Comparison of ENCODE assay signal across 9 cellular contexts in the genomic region with DNA sequence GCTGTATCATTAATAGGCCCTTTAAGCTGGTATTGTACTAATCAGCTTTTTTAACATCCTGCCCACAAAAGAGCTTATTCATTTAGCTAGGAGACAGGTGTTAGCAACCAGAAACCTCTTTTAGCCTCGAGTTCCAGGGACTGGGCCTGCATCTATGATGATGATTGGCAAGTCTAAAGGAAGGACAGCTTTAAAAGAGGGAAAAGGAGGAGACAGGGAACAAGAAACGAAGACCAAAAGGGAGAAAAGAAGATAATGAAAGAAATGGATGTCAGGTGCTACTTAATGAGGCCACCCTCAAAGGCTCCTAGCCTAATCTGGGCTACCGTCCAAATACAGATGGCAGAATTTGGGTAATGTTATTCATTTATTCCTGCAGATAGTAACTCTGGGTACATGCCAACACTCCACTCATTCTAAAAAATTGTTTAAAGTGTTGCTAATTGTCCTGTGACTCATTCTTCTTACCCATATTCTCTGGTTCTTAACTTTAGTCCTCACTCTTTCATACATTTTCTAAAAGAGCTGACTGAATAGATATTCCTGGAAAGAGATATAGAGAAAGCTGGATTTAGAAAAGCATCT. TPM values are rescaled to one million over a fixed set of nuclear protein-coding genes. Genes with fewer than 3 reads are reported as not detected.
A peak's percentile ranks its signal among the peaks of the same experiment; 100 is the strongest.
DNase-seq lines count a peak whose midpoint lies in the region; ATAC-seq lines count a peak whose summit lies in the region.
"Had no signal": no experiment of that assay in that cellular context is flagged by ENCODE, and none has a peak within 500 bp of the region (broad histone marks: within the 10 kb centered on the region; RNA-seq: fewer than 3 reads in every experiment).

No MANE protein-coding gene starts in this region.

- no peaks in the 10 kb centered on the region for H3K9me3 ChIP-seq in MG63

- no peak overlapping the region for H3K4me3 ChIP-seq in MG63

- H3K36me3 ChIP-seq in MG63, result no peaks in the 10 kb centered on the region

- H3K27me3 ChIP-seq in MG63, result no peaks in the 10 kb centered on the region

- peak overlapping the region; percentile 87 for H3K27ac Mint-ChIP-seq in activated naive CD8-positive, alpha-beta T cell

- ATAC-seq in HG03342 (IDR thresholded peaks at IDR 0.05; ENCODE audit: unreplicated experiment) (no peak), HG03097 (IDR thresholded peaks at IDR 0.05; ENCODE audit: low FRiP score, unreplicated experiment) (no peak), GM21717 (IDR thresholded peaks at IDR 0.05; ENCODE audit: unreplicated experiment) (no peak)

- H3K27me3 Mint-ChIP-seq in activated naive CD8-positive, alpha-beta T cell, result no peaks in the 10 kb centered on the region

- H3K4me1 Mint-ChIP-seq in activated naive CD8-positive, alpha-beta T cell (ENCODE audit: low read depth), result peaks cover 76% of the 10 kb centered on the region

- no peaks in the 10 kb centered on the region for H3K9me3 Mint-ChIP-seq in activated naive CD8-positive, alpha-beta T cell (ENCODE audit: low read depth)

- DNase-seq in DMS79 (lab: John Stamatoyannopoulos, UW), result peak; percentile 83
- peak; percentile 20 for DNase-seq in MG63
- DNase-seq in lung microvascular endothelial cell (ENCODE audit: low read depth in 2 of 2), result peak; percentile 38 to 75
- DNase-seq in stimulated activated CD4-positive, alpha-beta T cell treated with anti-CD3 and anti-CD28 coated beads, Interleukin-12 subunit alpha, Interleukin-12 subunit beta, amount 100 ng/mL, for 4 hours, result no peak

- H3K36me3 Mint-ChIP-seq in activated naive CD8-positive, alpha-beta T cell, result no peaks in the 10 kb centered on the region

- H3K4me3 Mint-ChIP-seq in activated naive CD8-positive, alpha-beta T cell, result peak overlapping the region; percentile 70

RNA-seq across cellular contexts. Expression of a gene that starts 18.7 kb away (rescaled TPM):
- 10.5 and 18.0 TPM in 2 replicates for total RNA-seq in MG63 (2014; rRNA removed; shearing (Covaris generic); ENCODE audit: low replicate concordance)
- total RNA-seq in lung microvascular endothelial cell, result 3.6 and 6.5 TPM in 2 replicates

RNA-seq across cellular contexts. Expression of a gene that starts 37.5 kb away (rescaled TPM):
- total RNA-seq in MG63 (2014; rRNA removed; shearing (Covaris generic); ENCODE audit: low replicate concordance), result 9.4 and 18.8 TPM in 2 replicates
- total RNA-seq in lung microvascular endothelial cell, result 6.0 and 7.4 TPM in 2 replicates

RNA-seq across cellular contexts. Expression of a gene that starts 39.2 kb away (rescaled TPM):
- total RNA-seq in MG63 (2014; rRNA removed; shearing (Covaris generic); ENCODE audit: low replicate concordance), result not detected in 2 replicates
- not detected in 2 replicates for total RNA-seq in lung microvascular endothelial cell
- total RNA-seq: NCI-H460 had no signal

RNA-seq across cellular contexts. Expression of a gene that starts 59.9 kb away (rescaled TPM):
- total RNA-seq in MG63 (2014; rRNA removed; shearing (Covaris generic); ENCODE audit: low replicate concordance), result 25.6 and 71.4 TPM in 2 replicates
- total RNA-seq in lung microvascular endothelial cell, result 9.9 and 12.2 TPM in 2 replicates
